Comparison of ENCODE assay signal across 8 cellular contexts in genomic region chr17:37742762-37743611, GRCh38.
DNase-seq lines count a peak whose midpoint lies in the region; ATAC-seq and TF ChIP-seq lines count a peak whose summit lies in the region.

No MANE protein-coding gene starts in this region.

- peak overlapping the region; percentile 52 for H3K4me3 Mint-ChIP-seq in T-helper 2 cell treated with Interferon-gamma antibody and Interleukin-4, amounts not matched to agents 5 μg/mL and 100 μg/mL, for 36 hours
- H3K4me3 Mint-ChIP-seq in activated T-cell treated with anti-CD3 and anti-CD28 coated beads, Interleukin-2, amount 50 U/mL, for 24 hours, result peak overlapping the region; percentile 58

- TF ChIP-seq CTCF in WERI-Rb-1 (IDR thresholded peaks at IDR 0.05; ENCODE audit: low read depth, low read length), result no peak

- no peaks in the 10 kb centered on the region for H3K27me3 ChIP-seq in WERI-Rb-1 (ENCODE audit: insufficient read depth, low read depth, severe bottlenecking)

- ATAC-seq in stimulated activated naive CD8-positive, alpha-beta T cell treated with anti-CD3 and anti-CD28 coated beads, Interleukin-15, Interleukin-2, amounts not matched to agents 100 U/mL and 50 U/mL, for 24 hours, result peak; percentile 13
- no peak for ATAC-seq in HG03520 (IDR thresholded peaks at IDR 0.05; ENCODE audit: unreplicated experiment)

- H3K27me3 Mint-ChIP-seq in T-helper 2 cell treated with Interferon-gamma antibody and Interleukin-4, amounts not matched to agents 5 μg/mL and 100 μg/mL, for 36 hours (ENCODE audit: low read depth), result peaks cover 88% of the 10 kb centered on the region
- H3K27me3 Mint-ChIP-seq in activated T-cell treated with anti-CD3 and anti-CD28 coated beads, Interleukin-2, amount 50 U/mL, for 24 hours, result peaks cover 92% of the 10 kb centered on the region

- H3K4me1 Mint-ChIP-seq in T-helper 2 cell treated with Interferon-gamma antibody and Interleukin-4, amounts not matched to agents 5 μg/mL and 100 μg/mL, for 36 hours (ENCODE audit: low read depth), result peaks cover 23% of the 10 kb centered on the region
- H3K4me1 Mint-ChIP-seq in activated T-cell treated with anti-CD3 and anti-CD28 coated beads, Interleukin-2, amount 50 U/mL, for 24 hours (ENCODE audit: low read depth), result peaks cover 29% of the 10 kb centered on the region

- no peak overlapping the region for H3K27ac Mint-ChIP-seq in T-helper 2 cell treated with Interferon-gamma antibody and Interleukin-4, amounts not matched to agents 5 μg/mL and 100 μg/mL, for 36 hours
- H3K27ac Mint-ChIP-seq in activated T-cell treated with anti-CD3 and anti-CD28 coated beads, Interleukin-2, amount 50 U/mL, for 24 hours, result no peak overlapping the region

- DNase-seq in T-helper 2 cell treated with Interferon-gamma antibody and Interleukin-4, amounts not matched to agents 5 μg/mL and 100 μg/mL, for 36 hours (ENCODE audit: low spot score), result no peak
- DNase-seq in T-helper 2 cell (no peak), iPS-NIHi7 (ENCODE audit: extremely low spot score) (peak; percentile 40), head of caudate nucleus (no peak), WERI-Rb-1 (no peak)
- peak; percentile 43 for DNase-seq in activated T-cell treated with anti-CD3 and anti-CD28 coated beads, Interleukin-2, amount 50 U/mL, for 24 hours
- peak; percentile 27 for DNase-seq in stimulated activated naive CD8-positive, alpha-beta T cell treated with anti-CD3 and anti-CD28 coated beads, Interleukin-15, Interleukin-2, amounts not matched to agents 100 U/mL and 50 U/mL, for 24 hours

- no peak overlapping the region for H3K4me3 ChIP-seq in WERI-Rb-1 (ENCODE audit: low read depth, low read length)

- H3K36me3 ChIP-seq in WERI-Rb-1, result no peaks in the 10 kb centered on the region

- peaks cover 3% of the 10 kb centered on the region for H3K36me3 Mint-ChIP-seq in T-helper 2 cell treated with Interferon-gamma antibody and Interleukin-4, amounts not matched to agents 5 μg/mL and 100 μg/mL, for 36 hours (ENCODE audit: low read depth)
- no peaks in the 10 kb centered on the region for H3K36me3 Mint-ChIP-seq in activated T-cell treated with anti-CD3 and anti-CD28 coated beads, Interleukin-2, amount 50 U/mL, for 24 hours (ENCODE audit: low read depth)

- intact Hi-C loops in head of caudate nucleus (cut with DNase I), result no loop called here

- H3K9me3 Mint-ChIP-seq in T-helper 2 cell treated with Interferon-gamma antibody and Interleukin-4, amounts not matched to agents 5 μg/mL and 100 μg/mL, for 36 hours, result no peaks in the 10 kb centered on the region
- H3K9me3 Mint-ChIP-seq in activated T-cell treated with anti-CD3 and anti-CD28 coated beads, Interleukin-2, amount 50 U/mL, for 24 hours, result no peaks in the 10 kb centered on the region

- no peak overlapping the region for H3K27ac ChIP-seq in WERI-Rb-1

- no peaks in the 10 kb centered on the region for H3K9me3 ChIP-seq in WERI-Rb-1 (ENCODE audit: severe bottlenecking)

Comparison
In these comparisons a context has a peak if more than half of its experiments do, and no peak if none do; other contexts are left out.
1. DNase-seq: peak in activated T-cell treated with anti-CD3 and anti-CD28 coated beads, Interleukin-2, amount 50 U/mL, for 24 hours (single experiment), iPS-NIHi7 (single experiment) and stimulated activated naive CD8-positive, alpha-beta T cell treated with anti-CD3 and anti-CD28 coated beads, Interleukin-15, Interleukin-2, amounts not matched to agents 100 U/mL and 50 U/mL, for 24 hours (single experiment); none in T-helper 2 cell treated with Interferon-gamma antibody and Interleukin-4, amounts not matched to agents 5 μg/mL and 100 μg/mL, for 36 hours (single experiment), T-helper 2 cell (0 of 5), head of caudate nucleus (0 of 42) and WERI-Rb-1 (single experiment).